Comparison of ENCODE assay signal across 16 cellular contexts in genomic region chr5:130331332-130331731, GRCh38.
DNase-seq lines count a peak whose midpoint lies in the region; ATAC-seq and TF ChIP-seq lines count a peak whose summit lies in the region.
"Had no signal": no experiment of that assay in that cellular context is flagged by ENCODE, and none has a peak within 500 bp of the region (broad histone marks: within the 10 kb centered on the region; RNA-seq: fewer than 3 reads in every experiment).

No MANE protein-coding gene starts in this region.

- H3K9me3 ChIP-seq in mammary epithelial cell (replicated peaks; ENCODE audit: insufficient read depth, low read length) (peaks cover 4% of the 10 kb centered on the region), OCI-LY7 (ENCODE audit: low read length) (peaks cover 36% of the 10 kb centered on the region)

- H3K4me1 ChIP-seq in mammary epithelial cell (ENCODE audit: insufficient read depth, low read length) (peaks cover 14% of the 10 kb centered on the region), OCI-LY7 (ENCODE audit: insufficient read depth, low read length, poor library complexity, severe bottlenecking) (no peaks in the 10 kb centered on the region)

- H3K36me3 Mint-ChIP-seq in MCF 10A (ENCODE audit: insufficient read depth, unreplicated experiment): no peaks in the 10 kb centered on the region
- H3K36me3 Mint-ChIP-seq: CD4-positive, alpha-beta memory T cell had no signal

- H3K9me2 ChIP-seq in OCI-LY7 (ENCODE audit: insufficient read depth, low read length): no peaks in the 10 kb centered on the region

- H3K4me2 ChIP-seq in mammary epithelial cell (ENCODE audit: insufficient read depth, low read depth, low read length) (no peak overlapping the region), OCI-LY7 (ENCODE audit: low read length) (no peak overlapping the region)
- H3K4me2 ChIP-seq: GM23338 had no signal

- TF ChIP-seq CTCF in mammary epithelial cell (conservative IDR thresholded peaks at IDR 0.05 in 1 of 2, IDR thresholded peaks at IDR 0.05 in 1 of 2; ENCODE audit: extremely low read depth in 1 of 2, insufficient read depth in 1 of 2, low read depth in 1 of 2, low read length in 2 of 2) (no peak), MCF 10A (IDR thresholded peaks at IDR 0.05; ENCODE audit: unreplicated experiment) (no peak), OCI-LY7 (conservative IDR thresholded peaks at IDR 0.05; ENCODE audit: low read length) (no peak)

- DNase-seq in mammary epithelial cell (no peak), MCF 10A (ENCODE audit: unreplicated experiment) (no peak), OCI-LY7 (ENCODE audit: low spot score) (no peak), NCI-H1436 (lab: John Stamatoyannopoulos, UW) (no peak)
- DNase-seq: C1 segment of cervical spinal cord; Calu3; CD4-positive, alpha-beta memory T cell; COR-L47; DMS53; DMS79 treated with DMSO at 0.1 percent for 48 hours; GF-D8; H9 had no signal

- H3K4me3 Mint-ChIP-seq in MCF 10A (ENCODE audit: unreplicated experiment): no peak overlapping the region
- H3K4me3 Mint-ChIP-seq: CD4-positive, alpha-beta memory T cell; GM23338; H9 had no signal

- ATAC-seq in HG03469 (IDR thresholded peaks at IDR 0.05; ENCODE audit: unreplicated experiment) (peak; percentile 64), esophagus mucosa (no peak)
- ATAC-seq: GM23338, HCT116 had no signal

- H3K9me3 Mint-ChIP-seq in MCF 10A (ENCODE audit: unreplicated experiment): peaks cover 16% of the 10 kb centered on the region

- H3K27ac Mint-ChIP-seq in MCF 10A (ENCODE audit: low read depth, unreplicated experiment): no peak overlapping the region
- H3K27ac Mint-ChIP-seq: CD4-positive, alpha-beta memory T cell; GM23338; H9 had no signal

- H3K79me2 ChIP-seq in mammary epithelial cell (ENCODE audit: insufficient read depth, low read length) (no peaks in the 10 kb centered on the region), OCI-LY7 (ENCODE audit: insufficient read depth, low read depth, low read length) (no peaks in the 10 kb centered on the region)

- H3K27ac ChIP-seq in mammary epithelial cell (ENCODE audit: insufficient read depth, low read depth, low read length) (no peak overlapping the region), OCI-LY7 (ENCODE audit: low read depth, low read length, poor library complexity, severe bottlenecking) (no peak overlapping the region)

- in situ Hi-C loops in mammary epithelial cell (cut with MboI; ENCODE audit: low sequenced_read_pairs in 2 of 2): no loop called here

- H3K27me3 ChIP-seq in mammary epithelial cell (ENCODE audit: insufficient read depth, low read length): no peaks in the 10 kb centered on the region

- BruUV-seq in mammary epithelial cell (replicated peaks; lab: Mats Ljungman, UMichigan) (no TSS peak), MCF 10A (replicated peaks; lab: Mats Ljungman, UMichigan) (no TSS peak), OCI-LY7 (replicated peaks; lab: Mats Ljungman, UMichigan) (no TSS peak)

- H3K4me3 ChIP-seq in mammary epithelial cell (replicated peaks in 1 of 3; ENCODE audit: insufficient read depth in 1 of 3, low read depth in 2 of 3, low read length in 3 of 3) (no peak overlapping the region), OCI-LY7 (ENCODE audit: low read depth, low read length, poor library complexity, severe bottlenecking) (no peak overlapping the region)
- H3K4me3 ChIP-seq: GM23338 had no signal

- no peaks in the 10 kb centered on the region for H3K36me3 ChIP-seq in mammary epithelial cell (ENCODE audit: insufficient read depth, low read length)
- H3K36me3 ChIP-seq in OCI-LY7 (ENCODE audit: insufficient read depth, low read length): peaks cover 9% of the 10 kb centered on the region; the same call in 1 of the 2 replicates

- POLR2A ChIA-PET in MCF 10A (lab: Yijun Ruan, JAX): interaction anchor here (0.7 kb wide), 1 partner anchor 15 kb away, joined by 3 read pairs; no protein-coding TSS in a partner anchor
- POLR2A ChIA-PET in OCI-LY7 (lab: Charles Lee): no interaction called here

- intact Hi-C loops in mammary epithelial cell (cut with micrococcal nuclease) (loop anchor here (10.0 kb wide), 1 partner anchor 213 kb away; no protein-coding TSS in a partner anchor), MCF 10A (cut with micrococcal nuclease) (no loop called here), OCI-LY7 (cut with micrococcal nuclease; ENCODE audit: unreplicated experiment) (no loop called here)

- H3K9ac ChIP-seq in mammary epithelial cell (ENCODE audit: insufficient read depth, low read length): no peak overlapping the region

- peaks cover 10% of the 10 kb centered on the region for H3K4me1 Mint-ChIP-seq in MCF 10A (ENCODE audit: insufficient read depth, unreplicated experiment)
- H3K4me1 Mint-ChIP-seq: CD4-positive, alpha-beta memory T cell; GM23338; H9 had no signal

- H2AFZ ChIP-seq in mammary epithelial cell (ENCODE audit: low read depth, low read length) (peak overlapping the region; percentile 63), OCI-LY7 (ENCODE audit: low read length) (0 out of 2 replicates have a peak overlapping the region, but pooled peaks have one; percentile 24)
- H2AFZ ChIP-seq: GM23338 had no signal

- dilution Hi-C loops in mammary epithelial cell (cut with HindIII; ENCODE audit: low sequenced_read_pairs): no loop called here

- H3K27me3 Mint-ChIP-seq in MCF 10A (ENCODE audit: insufficient read depth, unreplicated experiment): no peaks in the 10 kb centered on the region
- H3K27me3 Mint-ChIP-seq: CD4-positive, alpha-beta memory T cell had no signal

- H4K20me1 ChIP-seq in mammary epithelial cell (ENCODE audit: insufficient read depth, low read length): no peaks in the 10 kb centered on the region
- no peaks in the 10 kb centered on the region for H4K20me1 ChIP-seq in OCI-LY7 (ENCODE audit: insufficient read depth, low read length)

- 100% methylated on average over 3 of the region's 3 CpGs for WGBS in mammary epithelial cell (ENCODE audit: low coverage, missing lambda C conversion rate)

- CTCF ChIA-PET in mammary epithelial cell (lab: Charles Lee; ENCODE audit: low non-redundant PET): no interaction called here
- CTCF ChIA-PET in MCF 10A (lab: Yijun Ruan, JAX): interaction anchor here (0.6 kb wide), 1 partner anchor 368 kb away, joined by 3 read pairs; no protein-coding TSS in a partner anchor
- CTCF ChIA-PET in OCI-LY7 (lab: Charles Lee; ENCODE audit: unreplicated experiment): no interaction called here
